In genomic region chr14:100616854-100617714, GRCh38 we compare ENCODE assay signal across 13 cellular contexts. TPM values are rescaled to one million over a fixed set of nuclear protein-coding genes. Genes with fewer than 3 reads are reported as not detected.
DNase-seq lines count a peak whose midpoint lies in the region; ATAC-seq and TF ChIP-seq lines count a peak whose summit lies in the region.
"Had no signal": no experiment of that assay in that cellular context is flagged by ENCODE, and none has a peak within 500 bp of the region (broad histone marks: within the 10 kb centered on the region; RNA-seq: fewer than 3 reads in every experiment).

No MANE protein-coding gene starts in this region.

- H3K36me3 ChIP-seq in BLaER1 (no peaks in the 10 kb centered on the region), liver (ENCODE audit: control insufficient read depth in 4 of 4, insufficient read depth in 3 of 4, low read depth in 1 of 4, low read length in 3 of 4) (no peaks in the 10 kb centered on the region)
- no peaks in the 10 kb centered on the region for H3K36me3 ChIP-seq in CD4-positive, CD25-positive, alpha-beta regulatory T cell (ENCODE audit: control insufficient read depth, insufficient read depth, low read length)
- H3K36me3 ChIP-seq: pancreas had no signal

- H3K9ac ChIP-seq in BLaER1 (peak overlapping the region; percentile 32; the same call in 1 of the 2 replicates), liver (ENCODE audit: low read depth in 1 of 2, low read length in 2 of 2) (no peak overlapping the region)

- H3K36me3 Mint-ChIP-seq in CD4-positive, CD25-positive, alpha-beta regulatory T cell = no peaks in the 10 kb centered on the region
- no peaks in the 10 kb centered on the region for H3K36me3 Mint-ChIP-seq in MCF 10A (ENCODE audit: insufficient read depth, unreplicated experiment)

- peaks cover 56% of the 10 kb centered on the region for H3K4me1 ChIP-seq in BLaER1
- peaks cover 14% of the 10 kb centered on the region for H3K4me1 ChIP-seq in CD4-positive, CD25-positive, alpha-beta regulatory T cell (ENCODE audit: control insufficient read depth, insufficient read depth, low read length, poor library complexity, severe bottlenecking)
- H3K4me1 ChIP-seq in liver (ENCODE audit: control insufficient read depth in 4 of 4, insufficient read depth in 4 of 4, low read length in 3 of 4) = peaks cover 2 to 22% (median 14%) of the 10 kb centered on the region in 4 donors
- H3K4me1 ChIP-seq: Caco-2, foreskin keratinocyte had no signal

- intact Hi-C loops in MCF 10A (cut with micrococcal nuclease) = no loop called here

- WGBS in liver = 47% methylated on average over 15 of the region's 15 CpGs

- TF ChIP-seq RAD21 in liver (IDR thresholded peaks at IDR 0.05) = no peak

- POLR2A ChIA-PET in MCF 10A (lab: Yijun Ruan, JAX) = interaction anchor here (1.9 kb wide), 1 partner anchor 9 kb away, joined by 5 read pairs; no protein-coding TSS in a partner anchor

- H3K4me2 ChIP-seq in BLaER1 = peak overlapping the region; percentile 81

- H4K20me1 ChIP-seq in BLaER1 = no peaks in the 10 kb centered on the region

- no TSS peak for BruUV-seq in MCF 10A (replicated peaks; lab: Mats Ljungman, UMichigan)

- H3K27me3 Mint-ChIP-seq in CD4-positive, CD25-positive, alpha-beta regulatory T cell = peaks cover 18% of the 10 kb centered on the region
- peaks cover 41% of the 10 kb centered on the region for H3K27me3 Mint-ChIP-seq in MCF 10A (ENCODE audit: insufficient read depth, unreplicated experiment)

- peaks cover 0 to 28% (median 10%) of the 10 kb centered on the region in 4 donors for H3K4me1 Mint-ChIP-seq in CD4-positive, CD25-positive, alpha-beta regulatory T cell
- H3K4me1 Mint-ChIP-seq in MCF 10A (ENCODE audit: insufficient read depth, unreplicated experiment) = peaks cover 6% of the 10 kb centered on the region

- CTCF ChIA-PET in MCF 10A (lab: Yijun Ruan, JAX) = interaction anchor here (0.6 kb wide), 2 partner anchors 11 to 234 kb away, joined by 3 to 4 read pairs; no protein-coding TSS in a partner anchor

- H3K9me3 Mint-ChIP-seq in CD4-positive, CD25-positive, alpha-beta regulatory T cell = peaks cover 0 to 2% (median 0%) of the 10 kb centered on the region in 7 donors
- no peaks in the 10 kb centered on the region for H3K9me3 Mint-ChIP-seq in MCF 10A (ENCODE audit: unreplicated experiment)

- H3K27me3 ChIP-seq in BLaER1 (no peaks in the 10 kb centered on the region), liver (ENCODE audit: control insufficient read depth in 4 of 4, insufficient read depth in 4 of 4, low read length in 3 of 4) (no peaks in the 10 kb centered on the region)
- no peaks in the 10 kb centered on the region for H3K27me3 ChIP-seq in CD4-positive, CD25-positive, alpha-beta regulatory T cell (ENCODE audit: control insufficient read depth, insufficient read depth, low read length)
- H3K27me3 ChIP-seq: pancreas had no signal

- H3K9me3 ChIP-seq in BLaER1 = no peaks in the 10 kb centered on the region
- H3K9me3 ChIP-seq in CD4-positive, CD25-positive, alpha-beta regulatory T cell (ENCODE audit: control insufficient read depth in 2 of 2, low read length in 2 of 2) = no peaks in the 10 kb centered on the region
- no peaks in the 10 kb centered on the region for H3K9me3 ChIP-seq in liver (ENCODE audit: control insufficient read depth in 4 of 4, low read length in 3 of 4)
- H3K9me3 ChIP-seq: Caco-2, pancreas had no signal

- TF ChIP-seq CTCF in liver (IDR thresholded peaks at IDR 0.05; ENCODE audit: low read depth, low read length, missing input control) = no peak
- TF ChIP-seq CTCF in MCF 10A (IDR thresholded peaks at IDR 0.05; ENCODE audit: unreplicated experiment) = no peak

- H3K27ac Mint-ChIP-seq in CD4-positive, CD25-positive, alpha-beta regulatory T cell = peak overlapping the region; percentile 60 to 89 (median 83)
- H3K27ac Mint-ChIP-seq in MCF 10A (ENCODE audit: low read depth, unreplicated experiment) = no peak overlapping the region

- peak overlapping the region; percentile 2 to 68 (median 44) for H3K4me3 Mint-ChIP-seq in CD4-positive, CD25-positive, alpha-beta regulatory T cell
- no peak overlapping the region for H3K4me3 Mint-ChIP-seq in MCF 10A (ENCODE audit: unreplicated experiment)

- no peak overlapping the region for H3K4me3 ChIP-seq in BLaER1
- H3K4me3 ChIP-seq in CD4-positive, CD25-positive, alpha-beta regulatory T cell (ENCODE audit: low read depth, low read length) = no peak overlapping the region
- H3K4me3 ChIP-seq in liver (ENCODE audit: low read depth in 1 of 3, low read length in 3 of 3) = no peak overlapping the region
- H3K4me3 ChIP-seq: pancreas had no signal

- H3K27ac ChIP-seq in BLaER1 (peak overlapping the region; percentile 57), angular gyrus (ENCODE audit: low read depth, low read length) (peak overlapping the region; percentile 42), liver (ENCODE audit: low read depth in 1 of 2, low read length in 2 of 2) (no peak overlapping the region)
- H3K27ac ChIP-seq in CD4-positive, CD25-positive, alpha-beta regulatory T cell (ENCODE audit: insufficient read depth, low read length, poor library complexity, severe bottlenecking) = no peak overlapping the region
- H3K27ac ChIP-seq: foreskin keratinocyte, pancreas had no signal

- ATAC-seq in CD4-positive, CD25-positive, alpha-beta regulatory T cell (ENCODE audit: low read depth in 2 of 2) = peak in 1 of 2 donors; percentile 42
- no peak for ATAC-seq in GM21515 (IDR thresholded peaks at IDR 0.05; ENCODE audit: unreplicated experiment)
- ATAC-seq: foreskin keratinocyte had no signal

- peak in 2 of 3 donors; percentile 41 to 60 for DNase-seq in CD4-positive, CD25-positive, alpha-beta regulatory T cell
- DNase-seq in SW480 (ENCODE audit: low spot score) (no peak), A172 (ENCODE audit: low spot score) (no peak), MCF 10A (ENCODE audit: unreplicated experiment) (no peak)
- DNase-seq: foreskin keratinocyte, IMR-90, NCI-H1930 had no signal

TF ChIP-seq in liver, 16 proteins besides CTCF, POLR2A, EP300 and RAD21:
- no peak for TF ChIP-seq FOXA1 (IDR thresholded peaks at IDR 0.05)
- TF ChIP-seq, protein P1, sequence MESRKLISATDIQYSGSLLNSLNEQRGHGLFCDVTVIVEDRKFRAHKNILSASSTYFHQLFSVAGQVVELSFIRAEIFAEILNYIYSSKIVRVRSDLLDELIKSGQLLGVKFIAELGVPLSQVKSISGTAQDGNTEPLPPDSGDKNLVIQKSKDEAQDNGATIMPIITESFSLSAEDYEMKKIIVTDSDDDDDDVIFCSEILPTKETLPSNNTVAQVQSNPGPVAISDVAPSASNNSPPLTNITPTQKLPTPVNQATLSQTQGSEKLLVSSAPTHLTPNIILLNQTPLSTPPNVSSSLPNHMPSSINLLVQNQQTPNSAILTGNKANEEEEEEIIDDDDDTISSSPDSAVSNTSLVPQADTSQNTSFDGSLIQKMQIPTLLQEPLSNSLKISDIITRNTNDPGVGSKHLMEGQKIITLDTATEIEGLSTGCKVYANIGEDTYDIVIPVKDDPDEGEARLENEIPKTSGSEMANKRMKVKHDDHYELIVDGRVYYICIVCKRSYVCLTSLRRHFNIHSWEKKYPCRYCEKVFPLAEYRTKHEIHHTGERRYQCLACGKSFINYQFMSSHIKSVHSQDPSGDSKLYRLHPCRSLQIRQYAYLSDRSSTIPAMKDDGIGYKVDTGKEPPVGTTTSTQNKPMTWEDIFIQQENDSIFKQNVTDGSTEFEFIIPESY (IDR thresholded peaks at IDR 0.05) = no peak
- no peak for TF ChIP-seq EGR1 (IDR thresholded peaks at IDR 0.05; ENCODE audit: low read depth in 2 of 2)
- peak in 1 of 2 donors; percentile 17 for TF ChIP-seq HNF4A (conservative IDR thresholded peaks at IDR 0.05)
- TF ChIP-seq SP1 (IDR thresholded peaks at IDR 0.05) = no peak
- no peak for TF ChIP-seq YY1 (IDR thresholded peaks at IDR 0.05)
- peak; percentile 19 to 20 for TF ChIP-seq RXRA (IDR thresholded peaks at IDR 0.05)
- no peak for TF ChIP-seq GABPA (IDR thresholded peaks at IDR 0.05 in 1 of 2, conservative IDR thresholded peaks at IDR 0.05 in 1 of 2)
- TF ChIP-seq NR2F2 (IDR thresholded peaks at IDR 0.05) = no peak
- no peak for TF ChIP-seq HNF4G (IDR thresholded peaks at IDR 0.05)
- no peak for TF ChIP-seq JUND (IDR thresholded peaks at IDR 0.05)

RNA-seq across cellular contexts. Expression of gene BEGAIN, which starts 29.9 kb away (rescaled TPM):
- total RNA-seq in CD4-positive, CD25-positive, alpha-beta regulatory T cell = 1.3 TPM
- polyA plus RNA-seq in CD4-positive, CD25-positive, alpha-beta regulatory T cell = under 1 TPM in 3 of 4 donors, not detected in 1; 0.29 to 0.53 (median 0.47) TPM
- total RNA-seq in liver (1 to 10 TPM in 1 of 2 donors, under 1 TPM in 1; 0.47 to 1.9 TPM), MCF 10A (2022) (3.6 and 7.0 TPM in 2 replicates)
- polyA plus RNA-seq in liver = under 1 TPM; 0.11 to 0.12 TPM
- total RNA-seq in A172 (2014; rRNA removed; shearing (Covaris generic)) = 1.3 and 1.5 TPM in 2 replicates

Comparison
In these comparisons a context has a peak if more than half of its experiments do, and no peak if none do; other contexts are left out.
1. H3K27ac ChIP-seq: peak in BLaER1 (single experiment) and angular gyrus (single experiment); none in CD4-positive, CD25-positive, alpha-beta regulatory T cell (single experiment) and liver (0 of 2).
2. DNase-seq: peak in CD4-positive, CD25-positive, alpha-beta regulatory T cell (2 of 3); none in SW480 (single experiment), A172 (single experiment) and MCF 10A (single experiment).